Comparison of ENCODE assay signal across 20 cellular contexts in the genomic region with DNA sequence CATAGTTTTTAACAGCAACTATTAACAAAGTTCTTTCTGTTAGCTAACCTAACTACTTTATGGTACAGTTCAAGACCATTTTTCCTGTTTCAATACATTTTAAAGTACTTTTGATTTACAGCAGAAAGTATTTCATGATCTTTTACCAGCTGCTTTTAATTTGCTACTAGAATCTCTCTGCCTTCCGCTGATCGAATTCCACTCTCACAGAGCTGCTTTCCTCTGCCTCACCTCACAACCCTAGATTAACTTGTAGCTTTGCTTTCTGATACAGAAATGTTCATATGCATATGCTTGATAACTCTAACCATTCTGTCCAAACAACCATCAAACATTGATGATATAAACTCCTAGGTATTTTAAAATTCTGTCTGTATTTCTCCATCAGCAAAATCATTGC.
A peak's percentile ranks its signal among the peaks of the same experiment; 100 is the strongest.
DNase-seq lines count a peak whose midpoint lies in the region; ATAC-seq, FAIRE-seq and TF ChIP-seq lines count a peak whose summit lies in the region.
"Had no signal": no experiment of that assay in that cellular context is flagged by ENCODE, and none has a peak within 500 bp of the region (broad histone marks: within the 10 kb centered on the region; RNA-seq: fewer than 3 reads in every experiment).

No MANE protein-coding gene starts in this region.

- no peak for TF ChIP-seq EP300 in SK-N-SH (IDR thresholded peaks at IDR 0.05; ENCODE audit: borderline replicate concordance in 1 of 2, low read depth in 1 of 2, low read length in 1 of 2)

- ATAC-seq in GM19463 (IDR thresholded peaks at IDR 0.05; ENCODE audit: unreplicated experiment): no peak
- ATAC-seq in GM21737 (IDR thresholded peaks at IDR 0.05; ENCODE audit: unreplicated experiment): no peak
- no peak for ATAC-seq in HG02588 (IDR thresholded peaks at IDR 0.05; ENCODE audit: unreplicated experiment)

- DNase-seq in SK-N-SH (no peak), adipocyte (ENCODE audit: low read depth) (peak; percentile 53), fibroblast of peridontal ligament (ENCODE audit: extremely low read depth) (peak; percentile 40), nephron progenitor cell (no peak), urothelium cell line (ENCODE audit: low spot score) (no peak)
- DNase-seq: C1 segment of cervical spinal cord; Calu3; CD4-positive, alpha-beta memory T cell; COR-L47; DMS153; DND-41; GOT3; HFFc6 had no signal

- TF ChIP-seq CTCF in SK-N-SH (IDR thresholded peaks at IDR 0.05) (no peak), nephron progenitor cell (IDR thresholded peaks at IDR 0.05) (no peak)

- H3K9me3 Mint-ChIP-seq in nephron progenitor cell: peaks cover 30% of the 10 kb centered on the region
- H3K9me3 Mint-ChIP-seq: HFFc6 had no signal

- H3K9ac ChIP-seq in SK-N-SH (no peak overlapping the region), adipocyte (ENCODE audit: low read length) (no peak overlapping the region)

- H2AFZ ChIP-seq in SK-N-SH (ENCODE audit: low read depth): no peak overlapping the region

- H3K9me2 ChIP-seq in SK-N-SH: no peaks in the 10 kb centered on the region

- WGBS in SK-N-SH (ENCODE audit: low lambda C conversion rate): 66% methylated on average over 2 of the region's 2 CpGs

- H3K4me1 ChIP-seq in SK-N-SH (ENCODE audit: control insufficient read depth in 1 of 2, insufficient read depth in 2 of 2, low read depth in 1 of 2, low read length in 1 of 2): no peaks in the 10 kb centered on the region; a peak in 1 of 4 replicates
- peaks cover 7% of the 10 kb centered on the region for H3K4me1 ChIP-seq in adipocyte (ENCODE audit: control insufficient read depth, insufficient read depth, low read length)
- H3K4me1 ChIP-seq: HAP-1 had no signal

- H3K79me2 ChIP-seq in SK-N-SH (ENCODE audit: insufficient read depth): no peaks in the 10 kb centered on the region

- H3F3A ChIP-seq in SK-N-SH (replicated peaks; ENCODE audit: insufficient read depth): no peaks in the 10 kb centered on the region

- H3K9me3 ChIP-seq in SK-N-SH (no peaks in the 10 kb centered on the region), adipocyte (ENCODE audit: control insufficient read depth, low read length) (peaks cover 17% of the 10 kb centered on the region)
- H3K9me3 ChIP-seq: HAP-1 had no signal

- no peak for FAIRE-seq in urothelium cell line (lab: Jason Lieb, UNC)
- FAIRE-seq: G401.6, GM12892, H54 had no signal

- H3K4me2 ChIP-seq in SK-N-SH: no peak overlapping the region

- peak overlapping the region in 1 of 2 experiments; percentile 50; a peak in 1 of 4 replicates for H3K27ac ChIP-seq in SK-N-SH (ENCODE audit: low read depth in 2 of 2, low read length in 1 of 2)

- peaks cover 19% of the 10 kb centered on the region for H3K36me3 Mint-ChIP-seq in nephron progenitor cell (ENCODE audit: low read depth)
- H3K36me3 Mint-ChIP-seq: CD4-positive, alpha-beta memory T cell had no signal

- peaks cover 6% of the 10 kb centered on the region for H3K4me1 Mint-ChIP-seq in nephron progenitor cell
- H3K4me1 Mint-ChIP-seq: CD4-positive, alpha-beta memory T cell had no signal

- CTCF ChIA-PET in SK-N-SH (lab: Yijun Ruan, JAX): interaction anchor here (1.3 kb wide), 1 partner anchor 8 kb away, joined by 6 read pairs; no protein-coding TSS in a partner anchor

- no peaks in the 10 kb centered on the region for H3K27me3 ChIP-seq in SK-N-SH (ENCODE audit: insufficient read depth)
- no peaks in the 10 kb centered on the region for H3K27me3 ChIP-seq in adipocyte (replicated peaks; ENCODE audit: control insufficient read depth, insufficient read depth, low read length)

- no peak for TF ChIP-seq RAD21 in SK-N-SH (IDR thresholded peaks at IDR 0.05; ENCODE audit: low read length)

- H3K27me3 Mint-ChIP-seq in nephron progenitor cell (ENCODE audit: low read depth, poor library complexity): no peaks in the 10 kb centered on the region
- H3K27me3 Mint-ChIP-seq: CD4-positive, alpha-beta memory T cell had no signal

- no peaks in the 10 kb centered on the region for H4K20me1 ChIP-seq in SK-N-SH (ENCODE audit: insufficient read depth)

- no peak overlapping the region for H3K4me3 Mint-ChIP-seq in nephron progenitor cell
- H3K4me3 Mint-ChIP-seq: CD4-positive, alpha-beta memory T cell; HFFc6 had no signal

- POLR2A ChIA-PET in SK-N-SH (lab: Yijun Ruan, JAX): no interaction called here

- H3K36me3 ChIP-seq in SK-N-SH (replicated peaks in 1 of 2; ENCODE audit: control insufficient read depth in 1 of 2, insufficient read depth in 2 of 2, low read length in 1 of 2) (no peaks in the 10 kb centered on the region), adipocyte (ENCODE audit: control insufficient read depth, insufficient read depth, low read length, severe bottlenecking) (no peaks in the 10 kb centered on the region)
- H3K36me3 ChIP-seq: HAP-1 had no signal

- H3K27ac Mint-ChIP-seq in nephron progenitor cell: peak overlapping the region; percentile 60
- H3K27ac Mint-ChIP-seq: CD4-positive, alpha-beta memory T cell; HFFc6 had no signal

- H3K4me3 ChIP-seq in SK-N-SH (ENCODE audit: low read depth in 2 of 2, low read length in 1 of 2) (no peak overlapping the region), adipocyte (ENCODE audit: low read length) (no peak overlapping the region)
- H3K4me3 ChIP-seq: HAP-1 had no signal

TF ChIP-seq in SK-N-SH, 30 proteins besides CTCF, POLR2A, EP300 and RAD21:
- TF ChIP-seq, protein P1, sequence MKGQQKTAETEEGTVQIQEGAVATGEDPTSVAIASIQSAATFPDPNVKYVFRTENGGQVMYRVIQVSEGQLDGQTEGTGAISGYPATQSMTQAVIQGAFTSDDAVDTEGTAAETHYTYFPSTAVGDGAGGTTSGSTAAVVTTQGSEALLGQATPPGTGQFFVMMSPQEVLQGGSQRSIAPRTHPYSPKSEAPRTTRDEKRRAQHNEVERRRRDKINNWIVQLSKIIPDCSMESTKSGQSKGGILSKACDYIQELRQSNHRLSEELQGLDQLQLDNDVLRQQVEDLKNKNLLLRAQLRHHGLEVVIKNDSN (IDR thresholded peaks at IDR 0.05; ENCODE audit: borderline replicate concordance, low read depth): no peak
- TF ChIP-seq TCF12 (IDR thresholded peaks at IDR 0.05): peak; percentile 42; the same call in 1 of the 2 replicates

Comparison
In these comparisons a context has a peak if more than half of its experiments do, and no peak if none do; other contexts are left out.
1. DNase-seq: peak in adipocyte (single experiment) and fibroblast of peridontal ligament (single experiment); none in SK-N-SH (single experiment), nephron progenitor cell (single experiment) and urothelium cell line (single experiment).